ENCODE assay signal across 10 cellular contexts in genomic region chr17:50289268-50289667, GRCh38. TPM values are rescaled to one million over a fixed set of nuclear protein-coding genes. Genes with fewer than 3 reads are reported as not detected.
DNase-seq lines count a peak whose midpoint lies in the region; ATAC-seq and TF ChIP-seq lines count a peak whose summit lies in the region.
"Had no signal": no experiment of that assay in that cellular context is flagged by ENCODE, and none has a peak within 500 bp of the region (broad histone marks: within the 10 kb centered on the region; RNA-seq: fewer than 3 reads in every experiment).

No MANE protein-coding gene starts in this region.

- no peaks in the 10 kb centered on the region for H3K9me3 Mint-ChIP-seq in activated naive CD4-positive, alpha-beta T cell treated with anti-CD3 and anti-CD28 coated beads, Interleukin-2, amount 50 U/mL, for 72 hours
- H3K9me3 Mint-ChIP-seq: IgD-negative memory B cell had no signal

- peak overlapping the region; percentile 40 for H2AFZ ChIP-seq in osteoblast (ENCODE audit: low read length)

- POLR2A ChIA-PET in AG04450 (lab: Yijun Ruan, JAX) = interaction anchor here (0.9 to 4.9 kb wide), 14 partner anchors 15 to 137 kb away, joined by 3 to 63 read pairs (median 6); partner anchors contain the start of genes COL1A1 and TMEM92

- peaks cover 3% of the 10 kb centered on the region for H3K36me3 ChIP-seq in osteoblast (ENCODE audit: insufficient read depth, low read length)

- TF ChIP-seq CTCF in AG04450 (IDR thresholded peaks at IDR 0.05; ENCODE audit: low read depth, low read length) (no peak), osteoblast (IDR thresholded peaks at IDR 0.05; ENCODE audit: extremely low read depth, low read depth, low read length) (no peak)

- DNase-seq in AG04450 (ENCODE audit: low read depth, low spot score) = no peak
- peak; percentile 47 for DNase-seq in LHCN-M2 (ENCODE audit: low read depth)
- no peak for DNase-seq in epithelial cell of prostate (ENCODE audit: low read depth, low spot score)
- DNase-seq in osteoblast (ENCODE audit: insufficient read length, low spot score, missing footprints) = peak; percentile 89
- no peak for DNase-seq in NCI-H2081 treated with DMSO at 0.1 percent for 48 hours (lab: John Stamatoyannopoulos, UW)
- no peak for DNase-seq in activated naive CD4-positive, alpha-beta T cell treated with anti-CD3 and anti-CD28 coated beads, Interleukin-2, amount 50 U/mL, for 72 hours (ENCODE audit: low spot score in 2 of 2)
- no peak for DNase-seq in mesenteric fat pad (ENCODE audit: low spot score)
- DNase-seq: NCI-H526 had no signal

- H3K27me3 ChIP-seq in AG04450 (ENCODE audit: control insufficient read depth, insufficient read depth, low read length) (no peaks in the 10 kb centered on the region), osteoblast (ENCODE audit: insufficient read depth, low read length) (no peaks in the 10 kb centered on the region)

- H3K4me2 ChIP-seq in osteoblast (ENCODE audit: insufficient read depth, low read length) = peak overlapping the region; percentile 83

- CTCF ChIA-PET in AG04450 (lab: Charles Lee) = interaction anchor here (0.9 to 2.3 kb wide), 11 partner anchors 8 to 195 kb away, joined by 3 to 22 read pairs (median 4); no protein-coding TSS in a partner anchor

- H3K4me3 ChIP-seq in AG04450 (ENCODE audit: low read depth, low read length) = peak overlapping the region; percentile 55
- H3K4me3 ChIP-seq in osteoblast (ENCODE audit: insufficient read depth, low read length) = peak overlapping the region; percentile 55

- H3K27ac Mint-ChIP-seq in activated naive CD4-positive, alpha-beta T cell treated with anti-CD3 and anti-CD28 coated beads, Interleukin-2, amount 50 U/mL, for 72 hours = peak overlapping the region in 1 of 2 donors; percentile 69
- H3K27ac Mint-ChIP-seq: IgD-negative memory B cell had no signal

- H3K79me2 ChIP-seq in osteoblast (ENCODE audit: insufficient read depth, low read length) = peaks cover 9% of the 10 kb centered on the region

- no peak for ATAC-seq in HG02852 (IDR thresholded peaks at IDR 0.05; ENCODE audit: unreplicated experiment)
- no peak for ATAC-seq in activated naive CD4-positive, alpha-beta T cell treated with anti-CD3 and anti-CD28 coated beads, Interleukin-2, amount 50 U/mL, for 72 hours

- H4K20me1 ChIP-seq in osteoblast (ENCODE audit: insufficient read depth, low read length) = no peaks in the 10 kb centered on the region

- peaks cover 31% of the 10 kb centered on the region for H3K4me1 ChIP-seq in osteoblast (ENCODE audit: insufficient read depth, low read length)

- peak overlapping the region; percentile 97 for H3K27ac ChIP-seq in AG04450 (ENCODE audit: low read depth, low read length)
- peak overlapping the region; percentile 91 for H3K27ac ChIP-seq in epithelial cell of prostate
- H3K27ac ChIP-seq in osteoblast (ENCODE audit: low read depth, low read length) = peak overlapping the region; percentile 92

- no peaks in the 10 kb centered on the region for H3K9me3 ChIP-seq in AG04450 (ENCODE audit: control insufficient read depth, insufficient read depth, low read length)
- H3K9me3 ChIP-seq in osteoblast (ENCODE audit: low read depth, low read length) = no peaks in the 10 kb centered on the region

- H3K36me3 Mint-ChIP-seq in activated naive CD4-positive, alpha-beta T cell treated with anti-CD3 and anti-CD28 coated beads, Interleukin-2, amount 50 U/mL, for 72 hours = no peaks in the 10 kb centered on the region
- H3K36me3 Mint-ChIP-seq: IgD-negative memory B cell had no signal

RNA-seq across cellular contexts. Expression of gene TMEM92, which starts 15.0 kb away (rescaled TPM):
- 0.47 and 0.96 TPM in 2 replicates for polyA plus RNA-seq in AG04450 (2011; rRNA removed)
- polyA minus RNA-seq in AG04450 (2011; rRNA and poly(A)+ RNA removed) = 0.48 and 0.55 TPM in 2 replicates
- total RNA-seq in LHCN-M2 (2014; rRNA removed) = not detected in 2 replicates
- polyA plus RNA-seq in LHCN-M2 (2012) = 0.09 TPM
- under 0.01 and 0.36 TPM in 2 replicates for total RNA-seq in osteoblast
- total RNA-seq in activated naive CD4-positive, alpha-beta T cell treated with anti-CD3 and anti-CD28 coated beads, Interleukin-2, amount 50 U/mL, for 72 hours = under 1 TPM in 1 of 2 donors, not detected in 1; 0.39 TPM
- total RNA-seq in mesenteric fat pad = not detected
- polyA plus RNA-seq: IgD-negative memory B cell had no signal

RNA-seq across cellular contexts. Expression of gene XYLT2, which starts 56.7 kb away (rescaled TPM):
- polyA plus RNA-seq in AG04450 (2011; rRNA removed) = 13.5 and 19.0 TPM in 2 replicates
- 26.9 and 36.9 TPM in 2 replicates for polyA minus RNA-seq in AG04450 (2011; rRNA and poly(A)+ RNA removed)
- total RNA-seq in LHCN-M2 (2014; rRNA removed) = 41.4 and 48.9 TPM in 2 replicates
- polyA plus RNA-seq in LHCN-M2 (2012) = 24.5 TPM
- total RNA-seq in osteoblast = 40.5 and 46.6 TPM in 2 replicates
- 10 to 100 TPM; 31.5 to 32.7 TPM for total RNA-seq in activated naive CD4-positive, alpha-beta T cell treated with anti-CD3 and anti-CD28 coated beads, Interleukin-2, amount 50 U/mL, for 72 hours
- 14.4 TPM for total RNA-seq in mesenteric fat pad

Comparison
In these comparisons a context has a peak if more than half of its experiments do, and no peak if none do; other contexts are left out.
1. DNase-seq: peak in LHCN-M2 (single experiment) and osteoblast (single experiment); none in AG04450 (single experiment), epithelial cell of prostate (single experiment), NCI-H2081 treated with DMSO at 0.1 percent for 48 hours (single experiment), activated naive CD4-positive, alpha-beta T cell treated with anti-CD3 and anti-CD28 coated beads, Interleukin-2, amount 50 U/mL, for 72 hours (0 of 2) and mesenteric fat pad (single experiment).
2. Peak in every context shown above with its lines, with median percentiles within 50 percentile points of each other: H3K27ac ChIP-seq.